11 cellular contexts compared by ENCODE assay signal in genomic region chr6:72363844-72364740, GRCh38.
DNase-seq lines count a peak whose midpoint lies in the region; TF ChIP-seq lines count a peak whose summit lies in the region.
"Had no signal": no experiment of that assay in that cellular context is flagged by ENCODE, and none has a peak within 500 bp of the region (broad histone marks: within the 10 kb centered on the region; RNA-seq: fewer than 3 reads in every experiment).

No MANE protein-coding gene starts in this region.

- DNase-seq in ELR (ENCODE audit: low read depth) (peak; percentile 98), SJSA1 (ENCODE audit: low read depth in 1 of 2, low spot score in 2 of 2) (peak; percentile 49 to 68), fibroblast of pulmonary artery (ENCODE audit: low read depth) (peak; percentile 94), renal cortical epithelial cell (ENCODE audit: low read depth) (peak; percentile 96), KBM-7 (no peak), NCI-H2107 treated with DMSO at 0.1 percent for 48 hours (lab: John Stamatoyannopoulos, UW; ENCODE audit: unreplicated experiment) (no peak), HuH-7.5 (ENCODE audit: low spot score) (no peak), NCI-H526 treated with DMSO at 0.1 percent for 48 hours (lab: John Stamatoyannopoulos, UW) (no peak)
- DNase-seq: GF-D8, NCI-H1092 treated with DMSO at 0.1 percent for 48 hours had no signal

- no peak for TF ChIP-seq CTCF in fibroblast of pulmonary artery (IDR thresholded peaks at IDR 0.05; ENCODE audit: low read length, missing control alignments)

- H3K4me1 ChIP-seq in SJSA1 (replicated peaks): no peaks in the 10 kb centered on the region; the same call in 1 of the 2 replicates
- H3K4me1 ChIP-seq: body of pancreas had no signal

- H3K27me3 ChIP-seq in SJSA1 (replicated peaks): no peaks in the 10 kb centered on the region; the same call in 1 of the 2 replicates
- H3K27me3 ChIP-seq: body of pancreas had no signal

- no peak overlapping the region for H3K4me3 ChIP-seq in SJSA1
- no peak overlapping the region for H3K4me3 ChIP-seq in fibroblast of pulmonary artery (replicated peaks; ENCODE audit: low read depth, low read length)
- H3K4me3 ChIP-seq: body of pancreas had no signal

- H3K27ac ChIP-seq in SJSA1: no peak overlapping the region
- H3K27ac ChIP-seq: body of pancreas had no signal

- in situ Hi-C loops in KBM-7 (cut with MboI; ENCODE audit: low pct_unique_long_range_greater_than_20kb, low sequenced_read_pairs): no loop called here

- H3K36me3 ChIP-seq in SJSA1: no peaks in the 10 kb centered on the region

- no peaks in the 10 kb centered on the region for H3K9me3 ChIP-seq in SJSA1 (replicated peaks)
- H3K9me3 ChIP-seq: body of pancreas had no signal

Comparison
In these comparisons a context has a peak if more than half of its experiments do, and no peak if none do; other contexts are left out.
1. DNase-seq: peak in ELR (single experiment), SJSA1 (2 of 2), fibroblast of pulmonary artery (single experiment) and renal cortical epithelial cell (single experiment); none in KBM-7 (single experiment), NCI-H2107 treated with DMSO at 0.1 percent for 48 hours (single experiment), HuH-7.5 (single experiment) and NCI-H526 treated with DMSO at 0.1 percent for 48 hours (single experiment).